In genomic region chr4:78644063-78644691, GRCh38 we compare ENCODE assay signal across 10 cellular contexts.
A peak's percentile ranks its signal among the peaks of the same experiment; 100 is the strongest.
DNase-seq lines count a peak whose midpoint lies in the region; ATAC-seq and TF ChIP-seq lines count a peak whose summit lies in the region.
"Had no signal": no experiment of that assay in that cellular context is flagged by ENCODE, and none has a peak within 500 bp of the region (broad histone marks: within the 10 kb centered on the region; RNA-seq: fewer than 3 reads in every experiment).

No MANE protein-coding gene starts in this region.

- H3K9me3 ChIP-seq in GM23248 (ENCODE audit: low read depth) (no peaks in the 10 kb centered on the region), PC-3 (ENCODE audit: low read length) (no peaks in the 10 kb centered on the region), smooth muscle cell (replicated peaks; ENCODE audit: low read depth) (no peaks in the 10 kb centered on the region)
- H3K9me3 ChIP-seq: BE2C had no signal

- peaks cover 29% of the 10 kb centered on the region for H3K4me1 ChIP-seq in GM23248 (ENCODE audit: insufficient read depth)
- H3K4me1 ChIP-seq in PC-3 (ENCODE audit: insufficient read depth, low read length), result peaks cover 36% of the 10 kb centered on the region
- H3K4me1 ChIP-seq in smooth muscle cell (ENCODE audit: low read depth), result peaks cover 6% of the 10 kb centered on the region

- no peak for DNase-seq in GM23248
- DNase-seq in PC-3, result peak; percentile 28
- no peak for DNase-seq in epithelial cell of prostate (ENCODE audit: low read depth, low spot score)
- no peak for DNase-seq in smooth muscle cell (lab: John Stamatoyannopoulos, UW; ENCODE audit: unreplicated experiment)
- DNase-seq in natural killer cell, result no peak
- no peak for DNase-seq in activated T-cell treated with anti-CD3 and anti-CD28 coated beads, Interleukin-2, amount 50 U/mL, for 1 hour
- no peak for DNase-seq in stimulated activated CD8-positive, alpha-beta memory T cell treated with anti-CD3 and anti-CD28 coated beads, Interleukin-4, amount 100 ng/mL, for 48 hours
- DNase-seq: NCI-H1694 treated with DMSO at 0.1 percent for 48 hours had no signal

- H3K9me3 Mint-ChIP-seq in natural killer cell, result no peaks in the 10 kb centered on the region
- H3K9me3 Mint-ChIP-seq: CD4-positive, alpha-beta memory T cell had no signal

- no peaks in the 10 kb centered on the region for H3K79me2 ChIP-seq in GM23248 (ENCODE audit: insufficient read depth)
- H3K79me2 ChIP-seq in PC-3 (ENCODE audit: low read length), result no peaks in the 10 kb centered on the region
- no peaks in the 10 kb centered on the region for H3K79me2 ChIP-seq in smooth muscle cell (ENCODE audit: low read depth)

- H3K27me3 Mint-ChIP-seq in natural killer cell (ENCODE audit: low read depth in 2 of 2), result peaks cover 0 to 2% of the 10 kb centered on the region in 2 donors
- H3K27me3 Mint-ChIP-seq: CD4-positive, alpha-beta memory T cell had no signal

- in situ Hi-C loops in GM23248 (cut with MboI), result no loop called here

- H3K27ac ChIP-seq in GM23248, result peak overlapping the region; percentile 94
- no peak overlapping the region for H3K27ac ChIP-seq in PC-3 (ENCODE audit: low read length)
- peak overlapping the region; percentile 94 for H3K27ac ChIP-seq in epithelial cell of prostate
- peak overlapping the region; percentile 41 for H3K27ac ChIP-seq in smooth muscle cell (ENCODE audit: low read depth)

- no TSS peak for BruUV-seq in PC-3 (replicated peaks; lab: Mats Ljungman, UMichigan)

- peak overlapping the region; percentile 39 for H2AFZ ChIP-seq in GM23248
- 0 out of 2 replicates have a peak overlapping the region, but pooled peaks have one; percentile 77 for H2AFZ ChIP-seq in PC-3 (ENCODE audit: low read length)
- H2AFZ ChIP-seq in smooth muscle cell (ENCODE audit: low read depth), result peak overlapping the region; percentile 39

- H3K4me3 Mint-ChIP-seq in natural killer cell, result no peak overlapping the region
- H3K4me3 Mint-ChIP-seq: CD4-positive, alpha-beta memory T cell had no signal

- TF ChIP-seq CTCF in PC-3 (conservative IDR thresholded peaks at IDR 0.05; ENCODE audit: low read depth, low read length), result no peak
- no peak for TF ChIP-seq CTCF in smooth muscle cell (IDR thresholded peaks at IDR 0.05; ENCODE audit: borderline replicate concordance, insufficient read depth, poor library complexity, severe bottlenecking)
- TF ChIP-seq CTCF in natural killer cell (IDR thresholded peaks at IDR 0.05), result no peak

- H3K9me2 ChIP-seq in GM23248 (ENCODE audit: insufficient read depth), result no peaks in the 10 kb centered on the region
- H3K9me2 ChIP-seq in PC-3 (replicated peaks; ENCODE audit: low read length), result no peaks in the 10 kb centered on the region

- H3K36me3 Mint-ChIP-seq in natural killer cell, result no peaks in the 10 kb centered on the region
- H3K36me3 Mint-ChIP-seq: CD4-positive, alpha-beta memory T cell had no signal

- no peak overlapping the region for H3K27ac Mint-ChIP-seq in natural killer cell
- H3K27ac Mint-ChIP-seq: CD4-positive, alpha-beta memory T cell had no signal

- no peaks in the 10 kb centered on the region for H3K27me3 ChIP-seq in GM23248 (replicated peaks; ENCODE audit: insufficient read depth)
- H3K27me3 ChIP-seq in PC-3 (ENCODE audit: low read length), result no peaks in the 10 kb centered on the region
- H3K27me3 ChIP-seq in smooth muscle cell (ENCODE audit: low read depth), result no peaks in the 10 kb centered on the region
- H3K27me3 ChIP-seq: BE2C had no signal

- H3K4me3 ChIP-seq in GM23248, result no peak overlapping the region
- peak overlapping the region; percentile 24; the same call in 1 of the 2 replicates for H3K4me3 ChIP-seq in PC-3 (ENCODE audit: low read length)
- H3K4me3 ChIP-seq in smooth muscle cell, result peak overlapping the region; percentile 12

- ATAC-seq in PC-3 (no peak), natural killer cell (no peak)

- intact Hi-C loops in PC-3 (cut with micrococcal nuclease), result loop anchor here (1.0 kb wide), 1 partner anchor 220 kb away; no protein-coding TSS in a partner anchor
- intact Hi-C loops in natural killer cell (cut with micrococcal nuclease), result loop anchor here (10.0 kb wide), 1 partner anchor 221 kb away; no protein-coding TSS in a partner anchor

- CTCF ChIA-PET in PC-3 (lab: Charles Lee), result no interaction called here

- H4K20me1 ChIP-seq in GM23248 (ENCODE audit: insufficient read depth), result no peaks in the 10 kb centered on the region
- H4K20me1 ChIP-seq in PC-3 (ENCODE audit: low read length), result no peaks in the 10 kb centered on the region
- H4K20me1 ChIP-seq in smooth muscle cell (ENCODE audit: low read depth), result no peaks in the 10 kb centered on the region

- POLR2A ChIA-PET in PC-3 (lab: Charles Lee; ENCODE audit: unreplicated experiment), result no interaction called here

- H3K9ac ChIP-seq in GM23248, result peak overlapping the region; percentile 76
- H3K9ac ChIP-seq in PC-3 (ENCODE audit: low read length), result no peak overlapping the region
- H3K9ac ChIP-seq in smooth muscle cell (ENCODE audit: low read depth), result no peak overlapping the region

- H3K36me3 ChIP-seq in GM23248 (ENCODE audit: low read depth) (no peaks in the 10 kb centered on the region), PC-3 (ENCODE audit: low read depth, low read length) (no peaks in the 10 kb centered on the region; the same call in 1 of the 2 replicates), smooth muscle cell (ENCODE audit: low read depth) (no peaks in the 10 kb centered on the region)
- H3K36me3 ChIP-seq: BE2C had no signal

- H3K4me2 ChIP-seq in GM23248 (ENCODE audit: unreplicated experiment), result peak overlapping the region; percentile 87
- H3K4me2 ChIP-seq in PC-3 (ENCODE audit: low read length), result peak overlapping the region; percentile 83
- peak overlapping the region; percentile 55 for H3K4me2 ChIP-seq in smooth muscle cell

- H3K4me1 Mint-ChIP-seq in natural killer cell, result no peaks in the 10 kb centered on the region

- peaks cover 29% of the 10 kb centered on the region for H3F3A ChIP-seq in GM23248 (ENCODE audit: insufficient read depth)
- H3F3A ChIP-seq in PC-3 (ENCODE audit: low read length, unreplicated experiment), result peaks cover 18% of the 10 kb centered on the region
- H3F3A ChIP-seq in smooth muscle cell (ENCODE audit: low read depth), result peaks cover 6% of the 10 kb centered on the region
